In the genomic region with DNA sequence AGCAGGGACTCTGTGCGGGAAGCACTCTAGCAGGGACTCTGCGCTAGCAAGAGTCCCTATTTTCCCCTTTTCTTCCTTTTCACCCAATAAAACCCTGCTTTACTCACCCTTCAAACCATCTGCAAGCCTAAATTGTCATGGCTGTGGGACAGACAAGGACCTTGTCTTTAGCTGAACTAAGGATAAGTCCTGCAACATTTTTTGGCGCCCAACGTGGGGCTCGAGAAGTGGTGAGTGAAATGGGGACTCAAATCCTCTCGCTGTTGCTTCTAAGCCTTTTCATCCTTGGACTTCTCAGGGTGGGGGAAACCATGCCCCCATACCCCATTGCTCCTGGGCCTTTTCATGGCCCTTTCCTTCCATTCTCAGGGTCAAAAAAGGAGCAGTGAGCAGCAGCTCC, we compare ENCODE assay signal across 30 cellular contexts. TPM values are rescaled to one million over a fixed set of nuclear protein-coding genes. Genes with fewer than 3 reads are reported as not detected.
DNase-seq lines count a peak whose midpoint lies in the region; ATAC-seq, FAIRE-seq and TF ChIP-seq lines count a peak whose summit lies in the region.
"Had no signal": no experiment of that assay in that cellular context is flagged by ENCODE, and none has a peak within 500 bp of the region (broad histone marks: within the 10 kb centered on the region; RNA-seq: fewer than 3 reads in every experiment).

No MANE protein-coding gene starts in this region.

- in situ Hi-C loops in GM12878 (cut with MboI) = no loop called here

- peak; percentile 16 to 20 for DNase-seq in activated T-cell treated with anti-CD3 and anti-CD28 coated beads, Interleukin-2, amount 50 U/mL, for 48 hours
- DNase-seq in activated T-cell treated with anti-CD3 and anti-CD28 coated beads, Interleukin-2, amount 50 U/mL, for 72 hours = no peak
- no peak for DNase-seq in GM12878 (ENCODE audit: low read depth, low spot score)
- peak; percentile 1 to 13 for DNase-seq in foreskin fibroblast
- DNase-seq in stimulated activated CD8-positive, alpha-beta memory T cell treated with anti-CD3 and anti-CD28 coated beads, Interleukin-4, amount 100 ng/mL, for 48 hours = peak; percentile 23
- no peak for DNase-seq in SHP77 (lab: John Stamatoyannopoulos, UW)
- no peak for DNase-seq in epidermal melanocyte (ENCODE audit: insufficient read length, low spot score)
- DNase-seq: activated gamma-delta T cell treated with Interleukin-2 at 50 U/mL for 16 hours; anterior cingulate cortex; colonic mucosa; DMS 273 treated with DMSO at 0.1 percent for 48 hours; heart right ventricle; HFFc6; islet precursor cell; NCI-H1048; NCI-H2107; NCI-H748 treated with DMSO at 0.1 percent for 48 hours; PC-9; stimulated activated CD4-positive, alpha-beta T cell treated with anti-CD3 and anti-CD28 coated beads, Interleukin-12 subunit alpha, Interleukin-12 subunit beta, amount 100 ng/mL, for 4 hours had no signal

- H3K27ac Mint-ChIP-seq in activated T-cell treated with anti-CD3 and anti-CD28 coated beads, Interleukin-2, amount 50 U/mL, for 72 hours = no peak overlapping the region
- H3K27ac Mint-ChIP-seq: HFFc6, memory B cell, nephron had no signal

- POLR2A ChIA-PET in GM12878 (lab: Charles Lee) = no interaction called here

- no peaks in the 10 kb centered on the region for H3K79me2 ChIP-seq in GM12878 (ENCODE audit: control insufficient read depth, insufficient read depth, low read length)

- SMC1A ChIA-PET in GM12878 (lab: Charles Lee; ENCODE audit: uncharacterized antibody, unreplicated experiment) = no interaction called here

- FAIRE-seq in GM12878 (lab: Jason Lieb, UNC) = no peak
- FAIRE-seq: A549, endothelial cell of umbilical vein had no signal

- no peak overlapping the region for H3K27ac ChIP-seq in GM12878 (ENCODE audit: control insufficient read depth, insufficient read depth)
- H3K27ac ChIP-seq: A549; BLaER1 treated with 17β-estradiol and CSF1 and Interleukin-3, amounts not matched to agents 10 nM and 100 nM; colonic mucosa; heart right ventricle; PC-9; SJSA1; thoracic aorta had no signal

- H3K27me3 ChIP-seq in GM12878 (replicated peaks in 1 of 2; ENCODE audit: control insufficient read depth in 2 of 2, insufficient read depth in 2 of 2, low read length in 1 of 2) = no peaks in the 10 kb centered on the region
- H3K27me3 ChIP-seq: BLaER1 treated with 17β-estradiol and CSF1 and Interleukin-3, amounts not matched to agents 10 nM and 100 nM; colonic mucosa; heart right ventricle; SJSA1 had no signal

- H3K4me3 Mint-ChIP-seq in activated T-cell treated with anti-CD3 and anti-CD28 coated beads, Interleukin-2, amount 50 U/mL, for 72 hours = no peak overlapping the region
- H3K4me3 Mint-ChIP-seq: HFFc6, memory B cell, nephron had no signal

- TF ChIP-seq RAD21 in GM12878 (IDR thresholded peaks at IDR 0.05; ENCODE audit: insufficient read depth, low read depth, low read length) = no peak

- no peak overlapping the region for H3K4me2 ChIP-seq in GM12878 (ENCODE audit: control insufficient read depth, insufficient read depth)
- H3K4me2 ChIP-seq: A549; BLaER1 treated with 17β-estradiol and CSF1 and Interleukin-3, amounts not matched to agents 10 nM and 100 nM; PC-9 had no signal

- WGBS in GM12878 (ENCODE audit: insufficient coverage, insufficient replicate concordance, low lambda C conversion rate, missing lambda C conversion rate) = 40% methylated on average over 6 of the region's 6 CpGs

- H3K9me3 ChIP-seq in GM12878 (replicated peaks; ENCODE audit: control insufficient read depth, insufficient read depth, low read length) = no peaks in the 10 kb centered on the region; the same call in 2 of the 3 replicates
- H3K9me3 ChIP-seq: A549, colonic mucosa had no signal

- TF ChIP-seq EP300 in GM12878 (IDR thresholded peaks at IDR 0.05; ENCODE audit: borderline replicate concordance in 1 of 2, control insufficient read depth in 1 of 2, low read depth in 2 of 2, low read length in 2 of 2) = no peak

- H3K4me1 Mint-ChIP-seq in activated T-cell treated with anti-CD3 and anti-CD28 coated beads, Interleukin-2, amount 50 U/mL, for 72 hours (ENCODE audit: low read depth) = no peaks in the 10 kb centered on the region
- H3K4me1 Mint-ChIP-seq: memory B cell, nephron had no signal

- peaks cover 6 to 12% of the 10 kb centered on the region in 2 donors for H3K9me3 Mint-ChIP-seq in activated T-cell treated with anti-CD3 and anti-CD28 coated beads, Interleukin-2, amount 50 U/mL, for 72 hours

- no peak for TF ChIP-seq POLR2A in GM12878 (IDR thresholded peaks at IDR 0.05; ENCODE audit: low read depth, low read length)

- peaks cover 6 to 8% of the 10 kb centered on the region in 2 donors for H3K36me3 Mint-ChIP-seq in activated T-cell treated with anti-CD3 and anti-CD28 coated beads, Interleukin-2, amount 50 U/mL, for 72 hours (ENCODE audit: insufficient read depth in 2 of 2)
- H3K36me3 Mint-ChIP-seq: memory B cell had no signal

- H3K4me3 ChIP-seq in GM12878 (no peak overlapping the region), foreskin fibroblast (ENCODE audit: low read depth in 1 of 2, low read length in 2 of 2) (no peak overlapping the region)
- H3K4me3 ChIP-seq: A549, colonic mucosa, heart right ventricle, PC-9, SJSA1, thoracic aorta had no signal

- ATAC-seq in activated T-cell treated with anti-CD3 and anti-CD28 coated beads, Interleukin-2, amount 50 U/mL, for 72 hours (replicated peaks in 1 of 2) = no peak
- ATAC-seq in GM12878 (no peak), GM21526 (IDR thresholded peaks at IDR 0.05; ENCODE audit: low FRiP score, unreplicated experiment) (no peak)
- ATAC-seq: A549; activated CD4-positive, CD25-positive, alpha-beta regulatory T cell treated with anti-CD3 and anti-CD28 coated beads, Interleukin-2, amount 50 U/mL, for 24 hours; heart right ventricle had no signal

- CTCF ChIA-PET in GM12878 (lab: Yijun Ruan, JAX) = interaction anchor here (1.0 kb wide), 1 partner anchor 148 kb away, joined by 3 read pairs; no protein-coding TSS in a partner anchor

- RAD21 ChIA-PET in GM12878 (lab: Charles Lee; ENCODE audit: unreplicated experiment) = interaction anchor here (0.7 kb wide), 1 partner anchor 75 kb away, joined by 3 read pairs; no protein-coding TSS in a partner anchor

- no peaks in the 10 kb centered on the region for H4K20me1 ChIP-seq in GM12878 (ENCODE audit: control insufficient read depth, insufficient read depth)
- H4K20me1 ChIP-seq: BLaER1 treated with 17β-estradiol and CSF1 and Interleukin-3, amounts not matched to agents 10 nM and 100 nM had no signal

- TF ChIP-seq CTCF in GM12878 (IDR thresholded peaks at IDR 0.05 in 2 of 3, conservative IDR thresholded peaks at IDR 0.05 in 1 of 3; ENCODE audit: control insufficient read depth in 2 of 3, extremely low read depth in 1 of 3, insufficient read depth in 1 of 3, low read depth in 3 of 3, low read length in 3 of 3) (no peak), foreskin fibroblast (IDR thresholded peaks at IDR 0.05; ENCODE audit: low read depth, low read length) (no peak)

- BruUV-seq in GM12878 (replicated peaks; lab: Mats Ljungman, UMichigan) = no TSS peak

- H2AFZ ChIP-seq in GM12878 (ENCODE audit: control insufficient read depth, low read depth, low read length) = no peak overlapping the region
- H2AFZ ChIP-seq: PC-9 had no signal

- no peaks in the 10 kb centered on the region for H3K27me3 Mint-ChIP-seq in activated T-cell treated with anti-CD3 and anti-CD28 coated beads, Interleukin-2, amount 50 U/mL, for 72 hours (ENCODE audit: low read depth)
- H3K27me3 Mint-ChIP-seq: memory B cell had no signal

- H3K9ac ChIP-seq in GM12878 (ENCODE audit: control insufficient read depth, insufficient read depth, low read length) = no peak overlapping the region
- H3K9ac ChIP-seq: BLaER1 treated with 17β-estradiol and CSF1 and Interleukin-3, amounts not matched to agents 10 nM and 100 nM had no signal

- no peaks in the 10 kb centered on the region for H3K4me1 ChIP-seq in GM12878 (ENCODE audit: control insufficient read depth, insufficient read depth, low read length)
- H3K4me1 ChIP-seq: A549; BLaER1 treated with 17β-estradiol and CSF1 and Interleukin-3, amounts not matched to agents 10 nM and 100 nM; colonic mucosa; heart right ventricle; SJSA1 had no signal

- intact Hi-C loops in GM12878 (cut with micrococcal nuclease; ENCODE audit: unreplicated experiment) = no loop called here

- H3K36me3 ChIP-seq in GM12878 (ENCODE audit: control insufficient read depth in 2 of 2, insufficient read depth in 2 of 2, low read length in 1 of 2) = no peaks in the 10 kb centered on the region
- H3K36me3 ChIP-seq: BLaER1 treated with 17β-estradiol and CSF1 and Interleukin-3, amounts not matched to agents 10 nM and 100 nM; colonic mucosa; heart right ventricle; SJSA1; thoracic aorta had no signal

TF ChIP-seq in GM12878, 131 proteins besides CTCF, POLR2A, EP300 and RAD21 (continues in another document):
- TF ChIP-seq BCL11A (IDR thresholded peaks at IDR 0.05; ENCODE audit: low read depth, low read length) (no peak), ETV6 (conservative IDR thresholded peaks at IDR 0.05 in 1 of 2, IDR thresholded peaks at IDR 0.05 in 1 of 2; ENCODE audit: borderline replicate concordance in 1 of 2, low read depth in 1 of 2) (no peak)

RNA-seq across cellular contexts. Expression of a gene that starts 46.4 kb away (rescaled TPM):
- not detected for total RNA-seq in activated T-cell treated with anti-CD3 and anti-CD28 coated beads, Interleukin-2, amount 50 U/mL, for 72 hours
- not detected in 2 replicates for total RNA-seq in GM12878 (2013; cell fraction: nucleolus; rRNA removed)
- total RNA-seq in GM12878 (2014; rRNA removed) = not detected in 2 replicates
- total RNA-seq in GM12878 (2014; rRNA removed; fragmentation: Illumina TruSeq; extraction: Trizol) = not detected in 2 replicates
- not detected in 2 replicates for total RNA-seq in GM12878 (2021)
- not detected for polyA plus RNA-seq in GM12878 (2011; ENCODE audit: low read depth)
- polyA plus RNA-seq in GM12878 (2011; rRNA removed) = not detected in 2 replicates
- polyA plus RNA-seq in GM12878 (2011; cell fraction: cytosol; rRNA removed) = not detected in 2 replicates
- not detected in 2 replicates for polyA plus RNA-seq in GM12878 (2011; cell fraction: nucleus; rRNA removed)
- not detected in 2 replicates for polyA plus RNA-seq in GM12878 (2012)
- not detected in 2 replicates for polyA plus RNA-seq in GM12878 (2014; fragmentation: Illumina TruSeq; extraction: Trizol)
- polyA plus RNA-seq in GM12878 (2014; fragmentation: Nextera tagmentation; extraction: Ambion mirVana) = not detected
- polyA plus RNA-seq in GM12878 (2014; rRNA removed) = not detected in 2 replicates
- not detected for polyA plus RNA-seq in GM12878 (2016; fragmentation: Nextera tagmentation; extraction: Ambion mirVana)
- polyA minus RNA-seq in GM12878 (2011; rRNA and poly(A)+ RNA removed) = not detected in 2 replicates
- polyA minus RNA-seq in GM12878 (2011; cell fraction: cytosol; rRNA and poly(A)+ RNA removed) = not detected in 2 replicates
- not detected in 2 replicates for polyA minus RNA-seq in GM12878 (2011; cell fraction: nucleus; rRNA and poly(A)+ RNA removed)
- total RNA-seq: colonic mucosa; endothelial cell of umbilical vein; heart right ventricle; HFFc6; PC-9; pulmonary artery endothelial cell; SJSA1; T-helper 2 cell treated with Interferon-gamma antibody and Interleukin-4, amounts not matched to agents 100 ng/mL and 5 ng/mL, for 36 hours; thoracic aorta had no signal
- polyA plus RNA-seq: A549, endothelial cell of umbilical vein, heart right ventricle had no signal

Comparison
In these comparisons a context has a peak if more than half of its experiments do, and no peak if none do; other contexts are left out.
1. DNase-seq: peak in activated T-cell treated with anti-CD3 and anti-CD28 coated beads, Interleukin-2, amount 50 U/mL, for 48 hours (2 of 2), foreskin fibroblast (2 of 2) and stimulated activated CD8-positive, alpha-beta memory T cell treated with anti-CD3 and anti-CD28 coated beads, Interleukin-4, amount 100 ng/mL, for 48 hours (single experiment); none in activated T-cell treated with anti-CD3 and anti-CD28 coated beads, Interleukin-2, amount 50 U/mL, for 72 hours (0 of 2), GM12878 (single experiment), SHP77 (0 of 2) and epidermal melanocyte (single experiment).